ENCODE assay signal across 1 cellular context in genomic region chr17:2233441-2233947, GRCh38.
TF ChIP-seq lines count a peak whose summit lies in the region.

No MANE protein-coding gene starts in this region.

TF ChIP-seq in WTC11, 78 proteins besides CTCF, POLR2A, EP300 and RAD21 (continued from another document):
- TF ChIP-seq STAT6 (CRISPR knock-in tag; conservative IDR thresholded peaks at IDR 0.05; ENCODE audit: low read depth) (no peak), PRRX2 (CRISPR knock-in tag; IDR thresholded peaks at IDR 0.05) (no peak), NR2C2 (CRISPR knock-in tag; IDR thresholded peaks at IDR 0.05) (no peak), SMAD4 (CRISPR knock-in tag; IDR thresholded peaks at IDR 0.05) (no peak), GTF2I (CRISPR knock-in tag; conservative IDR thresholded peaks at IDR 0.05) (no peak)
TF ChIP-seq in WTC11: peak in this region for 0.
